15 cellular contexts compared by ENCODE assay signal in genomic region chr4:163991268-163991667, GRCh38.
DNase-seq lines count a peak whose midpoint lies in the region; ATAC-seq and TF ChIP-seq lines count a peak whose summit lies in the region.
"Had no signal": no experiment of that assay in that cellular context is flagged by ENCODE, and none has a peak within 500 bp of the region (broad histone marks: within the 10 kb centered on the region; RNA-seq: fewer than 3 reads in every experiment).

No MANE protein-coding gene starts in this region.

- H3K4me3 ChIP-seq in mammary epithelial cell (replicated peaks in 1 of 3; ENCODE audit: insufficient read depth in 1 of 3, low read depth in 2 of 3, low read length in 3 of 3) (no peak overlapping the region), thyroid gland (replicated peaks in 1 of 3) (no peak overlapping the region), brain microvascular endothelial cell (ENCODE audit: low read depth, low read length) (no peak overlapping the region)
- H3K4me3 ChIP-seq: BLaER1 treated with 17β-estradiol and CSF1 and Interleukin-3, amounts not matched to agents 10 nM and 100 nM had no signal

- dilution Hi-C loops in mammary epithelial cell (cut with HindIII; ENCODE audit: low sequenced_read_pairs) = no loop called here

- H3K9ac ChIP-seq in mammary epithelial cell (ENCODE audit: insufficient read depth, low read length) = no peak overlapping the region
- H3K9ac ChIP-seq: BLaER1 treated with 17β-estradiol and CSF1 and Interleukin-3, amounts not matched to agents 10 nM and 100 nM had no signal

- CTCF ChIA-PET in mammary epithelial cell (lab: Charles Lee; ENCODE audit: low non-redundant PET) = no interaction called here

- no peaks in the 10 kb centered on the region for H3K4me1 ChIP-seq in mammary epithelial cell (ENCODE audit: insufficient read depth, low read length)
- no peaks in the 10 kb centered on the region for H3K4me1 ChIP-seq in thyroid gland
- H3K4me1 ChIP-seq: BLaER1 treated with 17β-estradiol and CSF1 and Interleukin-3, amounts not matched to agents 10 nM and 100 nM had no signal

- in situ Hi-C loops in mammary epithelial cell (cut with MboI; ENCODE audit: low sequenced_read_pairs in 2 of 2) (no loop called here), brain microvascular endothelial cell (cut with HindIII; ENCODE audit: low pct_ligation_motif_present, low sequenced_read_pairs) (no loop called here)

- TF ChIP-seq CTCF in mammary epithelial cell (conservative IDR thresholded peaks at IDR 0.05 in 1 of 2, IDR thresholded peaks at IDR 0.05 in 1 of 2; ENCODE audit: extremely low read depth in 1 of 2, insufficient read depth in 1 of 2, low read depth in 1 of 2, low read length in 2 of 2) (no peak), thyroid gland (IDR thresholded peaks at IDR 0.05) (no peak), brain microvascular endothelial cell (IDR thresholded peaks at IDR 0.05; ENCODE audit: low read depth, low read length, missing control alignments) (no peak)

- no TSS peak for BruUV-seq in mammary epithelial cell (replicated peaks; lab: Mats Ljungman, UMichigan)

- H3K36me3 ChIP-seq in mammary epithelial cell (ENCODE audit: insufficient read depth, low read length) (no peaks in the 10 kb centered on the region), thyroid gland (no peaks in the 10 kb centered on the region), brain microvascular endothelial cell (replicated peaks) (no peaks in the 10 kb centered on the region)
- H3K36me3 ChIP-seq: BLaER1 treated with 17β-estradiol and CSF1 and Interleukin-3, amounts not matched to agents 10 nM and 100 nM had no signal

- no peak overlapping the region for H3K4me2 ChIP-seq in mammary epithelial cell (ENCODE audit: insufficient read depth, low read depth, low read length)
- H3K4me2 ChIP-seq: BLaER1 treated with 17β-estradiol and CSF1 and Interleukin-3, amounts not matched to agents 10 nM and 100 nM had no signal

- H3K27me3 ChIP-seq in mammary epithelial cell (ENCODE audit: insufficient read depth, low read length) (no peaks in the 10 kb centered on the region), thyroid gland (no peaks in the 10 kb centered on the region), brain microvascular endothelial cell (replicated peaks) (no peaks in the 10 kb centered on the region)
- H3K27me3 ChIP-seq: BLaER1 treated with 17β-estradiol and CSF1 and Interleukin-3, amounts not matched to agents 10 nM and 100 nM had no signal

- H4K20me1 ChIP-seq in mammary epithelial cell (ENCODE audit: insufficient read depth, low read length) = no peaks in the 10 kb centered on the region
- H4K20me1 ChIP-seq: BLaER1 treated with 17β-estradiol and CSF1 and Interleukin-3, amounts not matched to agents 10 nM and 100 nM had no signal

- no peak for ATAC-seq in GM21825 (IDR thresholded peaks at IDR 0.05; ENCODE audit: unreplicated experiment)

- WGBS in mammary epithelial cell (ENCODE audit: low coverage, missing lambda C conversion rate) = 77% methylated on average over 2 of the region's 2 CpGs
- 76 to 78% methylated on average over 2 of the region's 2 CpGs for WGBS in thyroid gland, 2 donors

- H3K9me3 ChIP-seq in mammary epithelial cell (replicated peaks; ENCODE audit: insufficient read depth, low read length) = no peaks in the 10 kb centered on the region
- no peaks in the 10 kb centered on the region for H3K9me3 ChIP-seq in thyroid gland
- H3K9me3 ChIP-seq: BLaER1 treated with 17β-estradiol and CSF1 and Interleukin-3, amounts not matched to agents 10 nM and 100 nM had no signal

- no peaks in the 10 kb centered on the region for H3K79me2 ChIP-seq in mammary epithelial cell (ENCODE audit: insufficient read depth, low read length)

- intact Hi-C loops in mammary epithelial cell (cut with micrococcal nuclease) = no loop called here
- intact Hi-C loops in thyroid gland (cut with DNase I) = no loop called here

- TF ChIP-seq POLR2A in thyroid gland (IDR thresholded peaks at IDR 0.05) = no peak

- H3K27ac ChIP-seq in mammary epithelial cell (ENCODE audit: insufficient read depth, low read depth, low read length) (no peak overlapping the region), thyroid gland (no peak overlapping the region), brain microvascular endothelial cell (no peak overlapping the region)
- H3K27ac ChIP-seq: 22Rv1; BLaER1 treated with 17β-estradiol and CSF1 and Interleukin-3, amounts not matched to agents 10 nM and 100 nM had no signal

- DNase-seq in NCI-H82 (lab: John Stamatoyannopoulos, UW) (peak; percentile 11), NCI-H82 treated with DMSO at 0.1 percent for 48 hours (lab: John Stamatoyannopoulos, UW; ENCODE audit: unreplicated experiment) (no peak), mammary epithelial cell (peak; percentile 2), kidney tubule cell (ENCODE audit: low spot score) (peak; percentile 21), thyroid gland (no peak), HCEC 1CT (no peak), brain microvascular endothelial cell (no peak)
- DNase-seq: EL, NCI-H1417 treated with DMSO at 0.1 percent for 48 hours, NCI-H2029 treated with DMSO at 0.1 percent for 48 hours, NCI-H526 treated with DMSO at 0.1 percent for 48 hours, SHP77 treated with DMSO at 0.1 percent for 48 hours had no signal

- H2AFZ ChIP-seq in mammary epithelial cell (ENCODE audit: low read depth, low read length) = no peak overlapping the region

Comparison
In these comparisons a context has a peak if more than half of its experiments do, and no peak if none do; other contexts are left out.
1. DNase-seq: peak in NCI-H82 (single experiment), mammary epithelial cell (single experiment) and kidney tubule cell (single experiment); none in NCI-H82 treated with DMSO at 0.1 percent for 48 hours (single experiment), thyroid gland (0 of 2), HCEC 1CT (single experiment) and brain microvascular endothelial cell (single experiment).